In the genomic region with DNA sequence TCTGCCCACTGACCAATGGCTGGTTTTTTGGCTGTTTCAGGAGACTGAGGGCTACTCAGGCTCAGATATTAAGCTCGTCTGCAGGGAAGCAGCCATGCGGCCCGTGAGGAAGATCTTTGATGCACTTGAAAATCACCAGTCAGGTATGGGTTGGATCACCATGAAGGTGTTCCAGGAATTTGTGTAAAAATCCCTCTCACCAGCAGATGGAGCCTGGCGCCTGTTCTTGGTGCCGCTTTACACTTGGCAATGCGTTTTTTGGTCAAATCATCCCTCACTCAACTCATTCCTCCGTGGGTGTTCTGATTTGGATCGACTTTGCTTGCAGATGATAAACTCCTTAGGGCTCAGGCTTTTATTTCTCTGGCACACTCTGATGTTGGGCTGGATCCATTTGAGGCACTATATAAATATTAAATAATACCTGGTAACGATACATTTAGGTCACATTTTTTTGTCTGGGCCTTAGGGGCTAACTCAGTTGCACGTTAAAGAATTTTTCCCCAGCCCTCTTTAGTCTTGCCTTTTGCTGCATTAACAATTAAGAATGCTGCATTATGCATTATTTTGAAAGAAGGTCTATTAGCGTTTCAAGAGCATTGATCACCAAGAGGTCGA, we compare ENCODE assay signal across 8 cellular contexts. TPM values are rescaled to one million over a fixed set of nuclear protein-coding genes. Genes with fewer than 3 reads are reported as not detected.
DNase-seq lines count a peak whose midpoint lies in the region; ATAC-seq and TF ChIP-seq lines count a peak whose summit lies in the region.

No MANE protein-coding gene starts in this region.

- H3K4me1 ChIP-seq in cardiac muscle cell (ENCODE audit: low read depth), result no peaks in the 10 kb centered on the region

- TF ChIP-seq RAD21 in Ishikawa (IDR thresholded peaks at IDR 0.05; ENCODE audit: low read depth), result peak; percentile 73

- H3K4me1 Mint-ChIP-seq in activated naive CD8-positive, alpha-beta T cell treated with anti-CD3 and anti-CD28 coated beads for 36 hours, result peaks cover 1% of the 10 kb centered on the region

- peak; percentile 84 for TF ChIP-seq CTCF in cardiac muscle cell (IDR thresholded peaks at IDR 0.05; ENCODE audit: low read depth, low read length)

- H3K4me3 Mint-ChIP-seq in activated naive CD8-positive, alpha-beta T cell treated with anti-CD3 and anti-CD28 coated beads for 36 hours, result no peak overlapping the region

- no peak overlapping the region for H3K4me3 ChIP-seq in cardiac muscle cell

- no peaks in the 10 kb centered on the region for H3K27me3 ChIP-seq in cardiac muscle cell

- DNase-seq in EH (ENCODE audit: low read depth) (peak; percentile 61), SK-N-DZ (ENCODE audit: low spot score) (peak; percentile 23), cardiac muscle cell (ENCODE audit: low read depth in 1 of 2, low spot score in 1 of 2) (peak; percentile 65 to 71), putamen (ENCODE audit: low spot score) (peak; percentile 55), NK-92 (lab: John Stamatoyannopoulos, UW; ENCODE audit: unreplicated experiment) (no peak)
- peak; percentile 37 for DNase-seq in activated naive CD8-positive, alpha-beta T cell treated with anti-CD3 and anti-CD28 coated beads for 36 hours

- H3K27ac ChIP-seq in cardiac muscle cell, result no peak overlapping the region

- H3K9me3 ChIP-seq in cardiac muscle cell (ENCODE audit: low read depth), result no peaks in the 10 kb centered on the region

- no peak for TF ChIP-seq EP300 in Ishikawa (IDR thresholded peaks at IDR 0.05; ENCODE audit: borderline replicate concordance)

- H3K27me3 Mint-ChIP-seq in activated naive CD8-positive, alpha-beta T cell treated with anti-CD3 and anti-CD28 coated beads for 36 hours, result no peaks in the 10 kb centered on the region

- H3K9me3 Mint-ChIP-seq in activated naive CD8-positive, alpha-beta T cell treated with anti-CD3 and anti-CD28 coated beads for 36 hours, result no peaks in the 10 kb centered on the region

- no peak overlapping the region for H3K27ac Mint-ChIP-seq in activated naive CD8-positive, alpha-beta T cell treated with anti-CD3 and anti-CD28 coated beads for 36 hours

- peaks cover 7% of the 10 kb centered on the region for H3K36me3 ChIP-seq in cardiac muscle cell

- H3K36me3 Mint-ChIP-seq in activated naive CD8-positive, alpha-beta T cell treated with anti-CD3 and anti-CD28 coated beads for 36 hours, result peaks cover 3% of the 10 kb centered on the region

- no peak for ATAC-seq in GM21737 (IDR thresholded peaks at IDR 0.05; ENCODE audit: unreplicated experiment)

TF ChIP-seq in Ishikawa, 13 proteins besides CTCF, POLR2A, EP300 and RAD21:
- no peak for TF ChIP-seq FOXM1 (IDR thresholded peaks at IDR 0.05; ENCODE audit: borderline replicate concordance, low read depth)
- TF ChIP-seq TEAD4 (IDR thresholded peaks at IDR 0.05), result peak; percentile 74; the same call in 1 of the 2 replicates
- no peak for TF ChIP-seq ZBTB7A (IDR thresholded peaks at IDR 0.05; ENCODE audit: low read depth)

RNA-seq across cellular contexts. Expression of a gene that starts 50.0 kb away (rescaled TPM):
- polyA plus RNA-seq in SK-N-DZ (2014; cell fraction: cytosol; rRNA removed), result 26.8 and 27.4 TPM in 2 replicates
- 17.3 and 25.3 TPM in 2 replicates for polyA plus RNA-seq in SK-N-DZ (2014; cell fraction: nucleus; rRNA removed)
- 10 to 100 TPM; 23.0 to 25.9 TPM for total RNA-seq in activated naive CD8-positive, alpha-beta T cell treated with anti-CD3 and anti-CD28 coated beads for 36 hours
- 40.8 and 55.4 TPM in 2 replicates for total RNA-seq in cardiac muscle cell
- 91.0 and 92.5 TPM in 2 replicates for polyA plus RNA-seq in cardiac muscle cell
